ENCODE assay signal across 1 cellular context in the genomic region with DNA sequence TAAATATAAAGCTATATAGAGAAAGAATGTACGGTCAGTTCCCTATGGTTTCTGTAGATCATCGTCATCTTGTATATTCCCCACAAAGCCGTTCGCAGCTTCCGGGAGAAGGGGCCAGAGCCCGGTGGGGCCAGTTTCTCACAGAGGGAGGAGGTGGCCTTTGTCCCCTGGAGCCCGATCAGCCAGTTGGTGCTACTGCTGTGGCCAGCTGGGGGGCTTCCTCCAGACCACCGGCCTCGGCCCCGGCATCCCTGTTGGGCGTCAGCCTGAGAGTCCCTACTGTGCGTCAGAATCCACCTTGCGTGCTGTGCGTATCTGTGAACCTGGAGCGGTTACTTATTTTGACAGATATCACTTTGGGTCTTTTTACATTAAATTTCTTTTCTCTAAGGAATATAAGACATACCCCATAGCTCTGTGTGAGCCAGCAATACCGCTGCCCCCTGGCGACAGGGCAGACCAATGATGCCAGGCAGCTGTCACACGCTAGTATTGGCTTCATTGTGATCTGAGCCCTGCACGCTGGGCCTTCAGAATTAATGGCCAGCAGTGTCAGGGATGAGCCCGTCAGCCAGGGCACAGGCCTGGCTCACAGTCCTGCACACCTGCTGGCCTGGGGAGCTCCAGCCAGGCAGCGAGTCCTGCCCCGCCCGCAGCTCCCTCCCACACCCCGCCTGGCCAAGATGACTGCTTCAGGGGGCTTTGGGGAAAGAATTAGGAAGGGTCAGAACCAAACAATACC.
TF ChIP-seq lines count a peak whose summit lies in the region.

No MANE protein-coding gene starts in this region.

TF ChIP-seq in GM12878, 131 proteins besides CTCF, POLR2A, EP300 and RAD21 (continued from another document):
- TF ChIP-seq, protein P1, sequence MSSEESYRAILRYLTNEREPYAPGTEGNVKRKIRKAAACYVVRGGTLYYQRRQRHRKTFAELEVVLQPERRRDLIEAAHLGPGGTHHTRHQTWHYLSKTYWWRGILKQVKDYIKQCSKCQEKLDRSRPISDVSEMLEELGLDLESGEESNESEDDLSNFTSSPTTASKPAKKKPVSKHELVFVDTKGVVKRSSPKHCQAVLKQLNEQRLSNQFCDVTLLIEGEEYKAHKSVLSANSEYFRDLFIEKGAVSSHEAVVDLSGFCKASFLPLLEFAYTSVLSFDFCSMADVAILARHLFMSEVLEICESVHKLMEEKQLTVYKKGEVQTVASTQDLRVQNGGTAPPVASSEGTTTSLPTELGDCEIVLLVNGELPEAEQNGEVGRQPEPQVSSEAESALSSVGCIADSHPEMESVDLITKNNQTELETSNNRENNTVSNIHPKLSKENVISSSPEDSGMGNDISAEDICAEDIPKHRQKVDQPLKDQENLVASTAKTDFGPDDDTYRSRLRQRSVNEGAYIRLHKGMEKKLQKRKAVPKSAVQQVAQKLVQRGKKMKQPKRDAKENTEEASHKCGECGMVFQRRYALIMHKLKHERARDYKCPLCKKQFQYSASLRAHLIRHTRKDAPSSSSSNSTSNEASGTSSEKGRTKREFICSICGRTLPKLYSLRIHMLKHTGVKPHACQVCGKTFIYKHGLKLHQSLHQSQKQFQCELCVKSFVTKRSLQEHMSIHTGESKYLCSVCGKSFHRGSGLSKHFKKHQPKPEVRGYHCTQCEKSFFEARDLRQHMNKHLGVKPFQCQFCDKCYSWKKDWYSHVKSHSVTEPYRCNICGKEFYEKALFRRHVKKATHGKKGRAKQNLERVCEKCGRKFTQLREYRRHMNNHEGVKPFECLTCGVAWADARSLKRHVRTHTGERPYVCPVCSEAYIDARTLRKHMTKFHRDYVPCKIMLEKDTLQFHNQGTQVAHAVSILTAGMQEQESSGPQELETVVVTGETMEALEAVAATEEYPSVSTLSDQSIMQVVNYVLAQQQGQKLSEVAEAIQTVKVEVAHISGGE (CRISPR knock-in tag; IDR thresholded peaks at IDR 0.05), result no peak
- TF ChIP-seq CBX5 (IDR thresholded peaks at IDR 0.05; ENCODE audit: low read depth), result no peak
- TF ChIP-seq TCF7 (IDR thresholded peaks at IDR 0.05; ENCODE audit: borderline replicate concordance), result no peak
- TF ChIP-seq STAT3 (IDR thresholded peaks at IDR 0.05; ENCODE audit: low read depth, low read length), result no peak
- no peak for TF ChIP-seq CBX3 (IDR thresholded peaks at IDR 0.05; ENCODE audit: borderline replicate concordance, low read depth)
- TF ChIP-seq WRNIP1 (IDR thresholded peaks at IDR 0.05; ENCODE audit: borderline replicate concordance, low read depth, low read length), result no peak
- TF ChIP-seq SP1 (IDR thresholded peaks at IDR 0.05; ENCODE audit: low read depth, low read length), result no peak
- TF ChIP-seq PAX8 (IDR thresholded peaks at IDR 0.05), result no peak
- TF ChIP-seq, protein P2, sequence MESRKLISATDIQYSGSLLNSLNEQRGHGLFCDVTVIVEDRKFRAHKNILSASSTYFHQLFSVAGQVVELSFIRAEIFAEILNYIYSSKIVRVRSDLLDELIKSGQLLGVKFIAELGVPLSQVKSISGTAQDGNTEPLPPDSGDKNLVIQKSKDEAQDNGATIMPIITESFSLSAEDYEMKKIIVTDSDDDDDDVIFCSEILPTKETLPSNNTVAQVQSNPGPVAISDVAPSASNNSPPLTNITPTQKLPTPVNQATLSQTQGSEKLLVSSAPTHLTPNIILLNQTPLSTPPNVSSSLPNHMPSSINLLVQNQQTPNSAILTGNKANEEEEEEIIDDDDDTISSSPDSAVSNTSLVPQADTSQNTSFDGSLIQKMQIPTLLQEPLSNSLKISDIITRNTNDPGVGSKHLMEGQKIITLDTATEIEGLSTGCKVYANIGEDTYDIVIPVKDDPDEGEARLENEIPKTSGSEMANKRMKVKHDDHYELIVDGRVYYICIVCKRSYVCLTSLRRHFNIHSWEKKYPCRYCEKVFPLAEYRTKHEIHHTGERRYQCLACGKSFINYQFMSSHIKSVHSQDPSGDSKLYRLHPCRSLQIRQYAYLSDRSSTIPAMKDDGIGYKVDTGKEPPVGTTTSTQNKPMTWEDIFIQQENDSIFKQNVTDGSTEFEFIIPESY (IDR thresholded peaks at IDR 0.05), result no peak
- TF ChIP-seq, protein P3, sequence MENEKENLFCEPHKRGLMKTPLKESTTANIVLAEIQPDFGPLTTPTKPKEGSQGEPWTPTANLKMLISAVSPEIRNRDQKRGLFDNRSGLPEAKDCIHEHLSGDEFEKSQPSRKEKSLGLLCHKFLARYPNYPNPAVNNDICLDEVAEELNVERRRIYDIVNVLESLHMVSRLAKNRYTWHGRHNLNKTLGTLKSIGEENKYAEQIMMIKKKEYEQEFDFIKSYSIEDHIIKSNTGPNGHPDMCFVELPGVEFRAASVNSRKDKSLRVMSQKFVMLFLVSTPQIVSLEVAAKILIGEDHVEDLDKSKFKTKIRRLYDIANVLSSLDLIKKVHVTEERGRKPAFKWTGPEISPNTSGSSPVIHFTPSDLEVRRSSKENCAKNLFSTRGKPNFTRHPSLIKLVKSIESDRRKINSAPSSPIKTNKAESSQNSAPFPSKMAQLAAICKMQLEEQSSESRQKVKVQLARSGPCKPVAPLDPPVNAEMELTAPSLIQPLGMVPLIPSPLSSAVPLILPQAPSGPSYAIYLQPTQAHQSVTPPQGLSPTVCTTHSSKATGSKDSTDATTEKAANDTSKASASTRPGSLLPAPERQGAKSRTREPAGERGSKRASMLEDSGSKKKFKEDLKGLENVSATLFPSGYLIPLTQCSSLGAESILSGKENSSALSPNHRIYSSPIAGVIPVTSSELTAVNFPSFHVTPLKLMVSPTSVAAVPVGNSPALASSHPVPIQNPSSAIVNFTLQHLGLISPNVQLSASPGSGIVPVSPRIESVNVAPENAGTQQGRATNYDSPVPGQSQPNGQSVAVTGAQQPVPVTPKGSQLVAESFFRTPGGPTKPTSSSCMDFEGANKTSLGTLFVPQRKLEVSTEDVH (IDR thresholded peaks at IDR 0.05; ENCODE audit: low read depth, partially characterized antibody), result no peak
- no peak for TF ChIP-seq SMC3 (IDR thresholded peaks at IDR 0.05; ENCODE audit: borderline replicate concordance, low read length)
TF ChIP-seq in GM12878: peak in this region for 0.
